In genomic region chr5:101278011-101278687, GRCh38 we compare ENCODE assay signal across 20 cellular contexts.
DNase-seq lines count a peak whose midpoint lies in the region; ATAC-seq and TF ChIP-seq lines count a peak whose summit lies in the region.
"Had no signal": no experiment of that assay in that cellular context is flagged by ENCODE, and none has a peak within 500 bp of the region (broad histone marks: within the 10 kb centered on the region; RNA-seq: fewer than 3 reads in every experiment).

No MANE protein-coding gene starts in this region.

- no peak overlapping the region for H3K27ac ChIP-seq in IMR-90 (ENCODE audit: insufficient read depth, low read length)
- H3K27ac ChIP-seq: cardiac muscle cell, left ventricle myocardium inferior, vagina, VCaP had no signal

- H3K9me1 ChIP-seq in IMR-90 (ENCODE audit: insufficient read depth, low read length) = no peaks in the 10 kb centered on the region

- no CpG with 5 or more reads among the region's 5 CpGs for WGBS in IMR-90 (ENCODE audit: extremely low coverage in 2 of 2, insufficient read length in 1 of 2), 2 experiments

- CTCF ChIA-PET in IMR-90 (lab: Yijun Ruan, JAX) = no interaction called here

- H3K4ac ChIP-seq in IMR-90 (ENCODE audit: low read depth, low read length) = no peak overlapping the region

- TF ChIP-seq RAD21 in IMR-90 (IDR thresholded peaks at IDR 0.05; ENCODE audit: low read length) = no peak

- in situ Hi-C loops in ACHN (cut with HindIII; ENCODE audit: low pct_ligation_motif_present, low pct_unique_long_range_greater_than_20kb, low sequenced_read_pairs) (no loop called here), IMR-90 (cut with MboI; ENCODE audit: low sequenced_read_pairs) (no loop called here), astrocyte of the spinal cord (cut with HindIII; ENCODE audit: low sequenced_read_pairs) (no loop called here)

- no peak overlapping the region for H2BK20ac ChIP-seq in IMR-90 (ENCODE audit: low read depth, low read length)

- no peak overlapping the region for H2BK120ac ChIP-seq in IMR-90 (ENCODE audit: low read depth, low read length)

- BruUV-seq in IMR-90 (replicated peaks; lab: Mats Ljungman, UMichigan) = no TSS peak

- H2BK5ac ChIP-seq in IMR-90 (ENCODE audit: low read depth, low read length, poor library complexity, severe bottlenecking) = no peak overlapping the region

- no peaks in the 10 kb centered on the region; the same call in 1 of the 2 replicates for H3K9me3 ChIP-seq in IMR-90 (ENCODE audit: control insufficient read depth, insufficient read depth, low read length)
- H3K9me3 ChIP-seq: left ventricle myocardium inferior, vagina had no signal

- H3K4me3 ChIP-seq in IMR-90 (ENCODE audit: insufficient read depth, low read depth, low read length) (no peak overlapping the region), astrocyte of the spinal cord (ENCODE audit: low read depth, low read length) (no peak overlapping the region), kidney epithelial cell (ENCODE audit: low read depth, low read length) (no peak overlapping the region)
- H3K4me3 ChIP-seq: cardiac muscle cell, left ventricle myocardium inferior, vagina had no signal

- TF ChIP-seq CTCF in IMR-90 (conservative IDR thresholded peaks at IDR 0.05; ENCODE audit: low read depth, low read length) (no peak), astrocyte of the spinal cord (IDR thresholded peaks at IDR 0.05; ENCODE audit: low read depth, low read length) (no peak), kidney epithelial cell (IDR thresholded peaks at IDR 0.05; ENCODE audit: insufficient read depth, low read length, poor library complexity, severe bottlenecking) (no peak)

- H2BK15ac ChIP-seq in IMR-90 (ENCODE audit: low read depth, low read length) = no peak overlapping the region

- dilution Hi-C loops in IMR-90 (cut with HindIII; ENCODE audit: low sequenced_read_pairs, unreplicated experiment) = no loop called here

- H3K4me1 ChIP-seq in IMR-90 (ENCODE audit: control insufficient read depth, insufficient read depth, low read length) = no peaks in the 10 kb centered on the region
- H3K4me1 ChIP-seq: left ventricle myocardium inferior, vagina had no signal

- no peaks in the 10 kb centered on the region for H3K79me1 ChIP-seq in IMR-90 (ENCODE audit: low read depth in 1 of 2, low read length in 2 of 2)

- no peak overlapping the region for H3K9ac ChIP-seq in IMR-90 (ENCODE audit: low read depth, low read length)

- no peak overlapping the region for H2AK5ac ChIP-seq in IMR-90 (ENCODE audit: low read depth, low read length)

- no peak overlapping the region for H2AFZ ChIP-seq in IMR-90 (replicated peaks; ENCODE audit: low read length, poor library complexity)

- H4K20me1 ChIP-seq in IMR-90 (ENCODE audit: insufficient read depth, low read length) = no peaks in the 10 kb centered on the region

- no peak for ATAC-seq in IMR-90 (ENCODE audit: low read depth)
- ATAC-seq: activated T-cell treated with anti-CD3 and anti-CD28 coated beads, Interleukin-2, amount 50 U/mL, for 4 hours; sciatic nerve had no signal

- H2AK9ac ChIP-seq in IMR-90 (replicated peaks; ENCODE audit: low read depth, low read length, poor library complexity) = no peak overlapping the region

- no peak overlapping the region for H3K23ac ChIP-seq in IMR-90 (ENCODE audit: low read depth, low read length)

- H3K36me3 ChIP-seq in IMR-90 (ENCODE audit: control insufficient read depth, insufficient read depth, low read length) (no peaks in the 10 kb centered on the region), kidney epithelial cell (ENCODE audit: control insufficient read depth, insufficient read depth, low read length) (no peaks in the 10 kb centered on the region)
- H3K36me3 ChIP-seq: cardiac muscle cell, left ventricle myocardium inferior, vagina had no signal

- POLR2A ChIA-PET in IMR-90 (lab: Charles Lee; ENCODE audit: unreplicated experiment) = no interaction called here

- H4K91ac ChIP-seq in IMR-90 (ENCODE audit: insufficient read depth, low read depth, low read length) = no peak overlapping the region

- no peak overlapping the region for H3K18ac ChIP-seq in IMR-90 (ENCODE audit: low read depth, low read length)

- H3K56ac ChIP-seq in IMR-90 (ENCODE audit: extremely low read depth, insufficient read depth, low read length) = no peak overlapping the region

- peak; percentile 20 for DNase-seq in ACHN
- peak; percentile 0 for DNase-seq in IMR-90
- DNase-seq in astrocyte of the spinal cord (ENCODE audit: low read depth, low spot score) = peak; percentile 35
- peak; percentile 41 for DNase-seq in kidney epithelial cell (ENCODE audit: low read depth)
- no peak for DNase-seq in activated CD4-positive, alpha-beta T cell treated with anti-CD3 and anti-CD28 coated beads, Interleukin-2, amount 50 U/mL, for 4 hours
- DNase-seq in iPS-NIHi7 (ENCODE audit: extremely low spot score) = no peak
- no peak for DNase-seq in activated CD4-positive, alpha-beta T cell treated with anti-CD3 and anti-CD28 coated beads for 48 hours
- no peak for DNase-seq in AG20443 (ENCODE audit: low spot score)
- DNase-seq: activated CD4-positive, alpha-beta memory T cell treated with anti-CD3 and anti-CD28 coated beads for 36 hours; activated naive CD8-positive, alpha-beta T cell treated with anti-CD3 and anti-CD28 coated beads, Interleukin-2, amount 10 ng/mL, durations not matched to agents 7 days and 5 days; activated T-cell treated with anti-CD3 and anti-CD28 coated beads, Interleukin-2, amount 50 U/mL, for 4 hours; effector CD8-positive, alpha-beta T cell; left ventricle myocardium inferior; NCI-H2029 treated with DMSO at 0.1 percent for 48 hours; NCI-H526 treated with DMSO at 0.1 percent for 48 hours; stimulated activated CD4-positive, alpha-beta T cell treated with anti-CD3 and anti-CD28 coated beads, Interleukin-2, amount 100 ng/mL, for 24 hours had no signal

- H3K27me3 ChIP-seq in IMR-90 (ENCODE audit: control insufficient read depth, insufficient read depth, low read length) (no peaks in the 10 kb centered on the region), kidney epithelial cell (ENCODE audit: control insufficient read depth, insufficient read depth, low read length) (no peaks in the 10 kb centered on the region)
- H3K27me3 ChIP-seq: cardiac muscle cell, vagina had no signal

- H4K8ac ChIP-seq in IMR-90 (ENCODE audit: low read depth in 2 of 2, low read length in 2 of 2) = no peak overlapping the region

- TF ChIP-seq POLR2A in IMR-90 (IDR thresholded peaks at IDR 0.05; ENCODE audit: low read depth, low read length) = no peak

- H3K4me2 ChIP-seq in IMR-90 (ENCODE audit: low read depth, low read length) = no peak overlapping the region

- H3K14ac ChIP-seq in IMR-90 (replicated peaks; ENCODE audit: low read depth, low read length) = no peak overlapping the region

- intact Hi-C loops in IMR-90 (cut with micrococcal nuclease) = no loop called here

- no peak overlapping the region for H4K5ac ChIP-seq in IMR-90 (ENCODE audit: low read depth, low read length)

TF ChIP-seq in IMR-90, 13 proteins besides CTCF, POLR2A, EP300 and RAD21:
- TF ChIP-seq MAZ (IDR thresholded peaks at IDR 0.05; ENCODE audit: borderline replicate concordance, low read depth, low read length) = no peak
- no peak for TF ChIP-seq CEBPB (IDR thresholded peaks at IDR 0.05; ENCODE audit: low read depth, low read length)
- TF ChIP-seq SMC3 (IDR thresholded peaks at IDR 0.05; ENCODE audit: low read depth, low read length) = no peak
- no peak for TF ChIP-seq MXI1 (IDR thresholded peaks at IDR 0.05; ENCODE audit: borderline replicate concordance, low read depth, low read length)
- TF ChIP-seq USF2 (IDR thresholded peaks at IDR 0.05; ENCODE audit: low read depth, low read length) = no peak
- no peak for TF ChIP-seq CHD1 (IDR thresholded peaks at IDR 0.05; ENCODE audit: low read depth, low read length)
- TF ChIP-seq NFE2L2 (IDR thresholded peaks at IDR 0.05; ENCODE audit: low read depth, low read length) = no peak
- no peak for TF ChIP-seq MAFK (IDR thresholded peaks at IDR 0.05; ENCODE audit: low read depth, low read length)
- no peak for TF ChIP-seq FOS (IDR thresholded peaks at IDR 0.05; ENCODE audit: low read depth, low read length)
- no peak for TF ChIP-seq ELK1 (IDR thresholded peaks at IDR 0.05; ENCODE audit: borderline replicate concordance, low read depth, low read length)
- no peak for TF ChIP-seq BHLHE40 (IDR thresholded peaks at IDR 0.05; ENCODE audit: low read depth, low read length)
- TF ChIP-seq RFX5 (IDR thresholded peaks at IDR 0.05; ENCODE audit: low read depth, low read length) = no peak
- no peak for TF ChIP-seq RCOR1 (IDR thresholded peaks at IDR 0.05; ENCODE audit: insufficient replicate concordance, low read length)

Comparison
In these comparisons a context has a peak if more than half of its experiments do, and no peak if none do; other contexts are left out.
1. DNase-seq: peak in ACHN (single experiment), IMR-90 (single experiment), astrocyte of the spinal cord (single experiment) and kidney epithelial cell (single experiment); none in activated CD4-positive, alpha-beta T cell treated with anti-CD3 and anti-CD28 coated beads, Interleukin-2, amount 50 U/mL, for 4 hours (0 of 2), iPS-NIHi7 (single experiment), activated CD4-positive, alpha-beta T cell treated with anti-CD3 and anti-CD28 coated beads for 48 hours (single experiment) and AG20443 (single experiment).